In genomic region chr20:273884-274283, GRCh38 we compare ENCODE assay signal across 38 cellular contexts. TPM values are rescaled to one million over a fixed set of nuclear protein-coding genes. Genes with fewer than 3 reads are reported as not detected.
"Had no signal": no experiment of that assay in that cellular context is flagged by ENCODE, and none has a peak within 500 bp of the region (broad histone marks: within the 10 kb centered on the region; RNA-seq: fewer than 3 reads in every experiment).

No MANE protein-coding gene starts in this region.

- H3K4me3 ChIP-seq: MG63 had no signal

- H3K36me3 ChIP-seq: MG63 had no signal

- H3K9me3 ChIP-seq: MG63 had no signal

- H3K27me3 ChIP-seq: MG63 had no signal

- DNase-seq: Kasumi-1, MG63, MM.1S, MV-4-11, NCI-H1048, NCI-H1092, NCI-H1092 treated with DMSO at 0.1 percent for 48 hours, NCI-H1105, NCI-H1105 treated with DMSO at 0.1 percent for 48 hours, NCI-H1417, NCI-H1417 treated with DMSO at 0.1 percent for 48 hours, NCI-H1436, NCI-H1436 treated with DMSO at 0.1 percent for 48 hours, NCI-H146, NCI-H1694, NCI-H1694 treated with DMSO at 0.1 percent for 48 hours, NCI-H187, NCI-H187 treated with DMSO at 0.1 percent for 48 hours, NCI-H1930, NCI-H2029, NCI-H2029 treated with DMSO at 0.1 percent for 48 hours, NCI-H2081, NCI-H2081 treated with DMSO at 0.1 percent for 48 hours, NCI-H2107, NCI-H2171, NCI-H2171 treated with DMSO at 0.1 percent for 48 hours, NCI-H2227 treated with DMSO at 0.1 percent for 48 hours, NCI-H226, NCI-H345, NCI-H446, NCI-H446 treated with DMSO at 0.1 percent for 48 hours, NCI-H510A, NCI-H510A treated with DMSO at 0.1 percent for 48 hours, NCI-H524 treated with DMSO at 0.1 percent for 48 hours, NCI-H526 had no signal

RNA-seq across cellular contexts. Expression of gene DEFB132, which starts 16.4 kb away (rescaled TPM):
- total RNA-seq: LHCN-M2, MCF 10A, NCI-H460 had no signal

RNA-seq across cellular contexts. Expression of gene DEFB129, which starts 46.8 kb away (rescaled TPM):
- total RNA-seq: LHCN-M2, MCF 10A, NCI-H460 had no signal
